In the genomic region with DNA sequence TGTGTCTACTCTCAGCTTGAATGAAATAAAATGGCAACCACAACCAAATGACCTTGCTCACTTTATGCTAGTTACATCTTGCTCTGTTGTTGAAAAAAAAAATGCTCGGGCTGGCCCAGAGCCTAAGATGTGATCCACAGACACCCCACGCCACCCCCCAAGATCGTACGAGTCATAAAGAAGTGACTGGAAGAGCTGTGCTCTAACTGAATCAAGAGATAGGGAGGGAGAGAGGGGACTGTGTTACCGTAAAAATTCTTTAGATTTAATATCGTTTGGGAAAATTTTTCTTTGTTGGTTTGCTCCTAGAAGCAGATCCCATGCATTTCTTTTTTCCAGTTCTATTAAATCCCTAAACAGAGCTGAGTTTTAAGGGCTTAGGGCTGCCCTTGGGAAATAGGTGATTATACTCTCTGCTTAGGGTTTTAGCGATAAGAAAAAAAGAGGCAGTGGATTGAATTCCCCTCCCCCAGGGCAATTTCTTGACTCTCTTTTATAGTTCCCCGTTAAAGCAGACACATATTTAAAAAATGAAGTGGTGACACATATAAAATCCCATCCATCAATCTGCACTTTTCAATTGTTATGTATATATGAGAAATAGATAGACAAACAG, we compare ENCODE assay signal across 1 cellular context.
TF ChIP-seq lines count a peak whose summit lies in the region.

No MANE protein-coding gene starts in this region.

TF ChIP-seq in HEK293, 187 proteins besides CTCF, POLR2A, EP300 and RAD21 (continued from another document):
- TF ChIP-seq, protein P1, sequence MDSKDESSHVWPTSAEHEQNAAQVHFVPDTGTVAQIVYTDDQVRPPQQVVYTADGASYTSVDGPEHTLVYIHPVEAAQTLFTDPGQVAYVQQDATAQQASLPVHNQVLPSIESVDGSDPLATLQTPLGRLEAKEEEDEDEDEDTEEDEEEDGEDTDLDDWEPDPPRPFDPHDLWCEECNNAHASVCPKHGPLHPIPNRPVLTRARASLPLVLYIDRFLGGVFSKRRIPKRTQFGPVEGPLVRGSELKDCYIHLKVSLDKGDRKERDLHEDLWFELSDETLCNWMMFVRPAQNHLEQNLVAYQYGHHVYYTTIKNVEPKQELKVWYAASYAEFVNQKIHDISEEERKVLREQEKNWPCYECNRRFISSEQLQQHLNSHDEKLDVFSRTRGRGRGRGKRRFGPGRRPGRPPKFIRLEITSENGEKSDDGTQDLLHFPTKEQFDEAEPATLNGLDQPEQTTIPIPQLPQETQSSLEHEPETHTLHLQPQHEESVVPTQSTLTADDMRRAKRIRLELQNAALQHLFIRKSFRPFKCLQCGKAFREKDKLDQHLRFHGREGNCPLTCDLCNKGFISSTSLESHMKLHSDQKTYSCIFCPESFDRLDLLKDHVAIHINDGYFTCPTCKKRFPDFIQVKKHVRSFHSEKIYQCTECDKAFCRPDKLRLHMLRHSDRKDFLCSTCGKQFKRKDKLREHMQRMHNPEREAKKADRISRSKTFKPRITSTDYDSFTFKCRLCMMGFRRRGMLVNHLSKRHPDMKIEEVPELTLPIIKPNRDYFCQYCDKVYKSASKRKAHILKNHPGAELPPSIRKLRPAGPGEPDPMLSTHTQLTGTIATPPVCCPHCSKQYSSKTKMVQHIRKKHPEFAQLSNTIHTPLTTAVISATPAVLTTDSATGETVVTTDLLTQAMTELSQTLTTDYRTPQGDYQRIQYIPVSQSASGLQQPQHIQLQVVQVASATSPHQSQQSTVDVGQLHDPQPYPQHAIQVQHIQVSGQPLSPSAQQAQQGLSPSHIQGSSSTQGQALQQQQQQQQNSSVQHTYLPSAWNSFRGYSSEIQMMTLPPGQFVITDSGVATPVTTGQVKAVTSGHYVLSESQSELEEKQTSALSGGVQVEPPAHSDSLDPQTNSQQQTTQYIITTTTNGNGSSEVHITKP (tag by site-specific recombination; IDR thresholded peaks at IDR 0.05), result 0 out of 2 replicates have a peak, but pooled peaks have one; percentile 7
- TF ChIP-seq ZFP37 (tag by site-specific recombination; IDR thresholded peaks at IDR 0.05), result no peak
- TF ChIP-seq ZSCAN30 (tag by site-specific recombination; IDR thresholded peaks at IDR 0.05), result peak; percentile 32; the same call in 1 of the 2 replicates
